8 cellular contexts compared by ENCODE assay signal in genomic region chr1:179955731-179956130, GRCh38. TPM values are rescaled to one million over a fixed set of nuclear protein-coding genes. Genes with fewer than 3 reads are reported as not detected.
DNase-seq lines count a peak whose midpoint lies in the region; ATAC-seq and TF ChIP-seq lines count a peak whose summit lies in the region.

No MANE protein-coding gene starts in this region.

- H3K27me3 ChIP-seq in kidney epithelial cell (ENCODE audit: control insufficient read depth, insufficient read depth, low read length) = no peaks in the 10 kb centered on the region

- H3K4me3 Mint-ChIP-seq in activated naive CD4-positive, alpha-beta T cell treated with anti-CD3 and anti-CD28 coated beads for 36 hours = peak overlapping the region; percentile 85
- H3K4me3 Mint-ChIP-seq in activated CD8-positive, alpha-beta T cell treated with anti-CD3 and anti-CD28 coated beads, Interleukin-2, amount 10 ng/mL, durations not matched to agents 7 days and 5 days = peak overlapping the region; percentile 79
- peak overlapping the region; percentile 90 for H3K4me3 Mint-ChIP-seq in type B pancreatic cell

- no peak for DNase-seq in activated naive CD4-positive, alpha-beta T cell treated with anti-CD3 and anti-CD28 coated beads for 36 hours
- no peak for DNase-seq in activated naive CD4-positive, alpha-beta T cell treated with Interleukin-2 at 50 U/mL for 16 hours
- no peak for DNase-seq in activated CD8-positive, alpha-beta T cell treated with anti-CD3 and anti-CD28 coated beads, Interleukin-2, amount 10 ng/mL, durations not matched to agents 7 days and 5 days
- DNase-seq in kidney epithelial cell (ENCODE audit: low read depth) (no peak), type B pancreatic cell (ENCODE audit: extremely low spot score, unreplicated experiment) (no peak), C1 segment of cervical spinal cord (lab: John Stamatoyannopoulos, UW) (no peak), SK-N-DZ (ENCODE audit: low spot score) (no peak)

- no peaks in the 10 kb centered on the region for H3K9me3 Mint-ChIP-seq in activated naive CD4-positive, alpha-beta T cell treated with anti-CD3 and anti-CD28 coated beads for 36 hours
- no peaks in the 10 kb centered on the region for H3K9me3 Mint-ChIP-seq in activated CD8-positive, alpha-beta T cell treated with anti-CD3 and anti-CD28 coated beads, Interleukin-2, amount 10 ng/mL, durations not matched to agents 7 days and 5 days (ENCODE audit: insufficient read depth)
- no peaks in the 10 kb centered on the region for H3K9me3 Mint-ChIP-seq in type B pancreatic cell

- no peak for ATAC-seq in activated CD8-positive, alpha-beta T cell treated with anti-CD3 and anti-CD28 coated beads, Interleukin-2, amount 10 ng/mL, durations not matched to agents 7 days and 5 days
- no peak for ATAC-seq in HG03439 (IDR thresholded peaks at IDR 0.05; ENCODE audit: unreplicated experiment)

- H3K4me1 Mint-ChIP-seq in activated naive CD4-positive, alpha-beta T cell treated with anti-CD3 and anti-CD28 coated beads for 36 hours (ENCODE audit: low read depth) = peaks cover 47% of the 10 kb centered on the region
- H3K4me1 Mint-ChIP-seq in activated CD8-positive, alpha-beta T cell treated with anti-CD3 and anti-CD28 coated beads, Interleukin-2, amount 10 ng/mL, durations not matched to agents 7 days and 5 days (ENCODE audit: low read depth) = peaks cover 54% of the 10 kb centered on the region
- peaks cover 6% of the 10 kb centered on the region for H3K4me1 Mint-ChIP-seq in type B pancreatic cell (ENCODE audit: unreplicated experiment)

- intact Hi-C loops in activated naive CD4-positive, alpha-beta T cell treated with anti-CD3 and anti-CD28 coated beads for 36 hours (cut with micrococcal nuclease) = loop anchor here (2.0 to 10.0 kb wide), 3 partner anchors 251 to 811 kb away; no protein-coding TSS in a partner anchor

- no peak overlapping the region for H3K27ac Mint-ChIP-seq in activated naive CD4-positive, alpha-beta T cell treated with anti-CD3 and anti-CD28 coated beads for 36 hours
- H3K27ac Mint-ChIP-seq in activated CD8-positive, alpha-beta T cell treated with anti-CD3 and anti-CD28 coated beads, Interleukin-2, amount 10 ng/mL, durations not matched to agents 7 days and 5 days = peak overlapping the region; percentile 87
- peak overlapping the region; percentile 90 for H3K27ac Mint-ChIP-seq in type B pancreatic cell

- TF ChIP-seq CTCF in kidney epithelial cell (IDR thresholded peaks at IDR 0.05; ENCODE audit: insufficient read depth, low read length, poor library complexity, severe bottlenecking) = no peak
- no peak for TF ChIP-seq CTCF in type B pancreatic cell (conservative IDR thresholded peaks at IDR 0.05)

- POLR2A ChIA-PET in activated CD8-positive, alpha-beta T cell treated with anti-CD3 and anti-CD28 coated beads, Interleukin-2, amount 10 ng/mL, durations not matched to agents 7 days and 5 days (lab: Charles Lee) = interaction anchor here (4.4 kb wide), 1 partner anchor 74 kb away, joined by 61 read pairs; the partner anchor contains the start of gene TOR1AIP1

- H3K36me3 Mint-ChIP-seq in activated naive CD4-positive, alpha-beta T cell treated with anti-CD3 and anti-CD28 coated beads for 36 hours (ENCODE audit: low read depth) = peaks cover 2% of the 10 kb centered on the region
- peaks cover 5% of the 10 kb centered on the region for H3K36me3 Mint-ChIP-seq in activated CD8-positive, alpha-beta T cell treated with anti-CD3 and anti-CD28 coated beads, Interleukin-2, amount 10 ng/mL, durations not matched to agents 7 days and 5 days (ENCODE audit: low read depth)
- no peaks in the 10 kb centered on the region for H3K36me3 Mint-ChIP-seq in type B pancreatic cell

- no peaks in the 10 kb centered on the region for H3K36me3 ChIP-seq in kidney epithelial cell (ENCODE audit: control insufficient read depth, insufficient read depth, low read length)

- no peaks in the 10 kb centered on the region for H3K27me3 Mint-ChIP-seq in activated naive CD4-positive, alpha-beta T cell treated with anti-CD3 and anti-CD28 coated beads for 36 hours (ENCODE audit: low read depth)
- H3K27me3 Mint-ChIP-seq in activated CD8-positive, alpha-beta T cell treated with anti-CD3 and anti-CD28 coated beads, Interleukin-2, amount 10 ng/mL, durations not matched to agents 7 days and 5 days (ENCODE audit: low read depth) = no peaks in the 10 kb centered on the region
- H3K27me3 Mint-ChIP-seq in type B pancreatic cell = no peaks in the 10 kb centered on the region

- H3K4me3 ChIP-seq in kidney epithelial cell (ENCODE audit: low read depth, low read length) = peak overlapping the region; percentile 100

- CTCF ChIA-PET in activated naive CD4-positive, alpha-beta T cell treated with anti-CD3 and anti-CD28 coated beads for 36 hours (lab: Charles Lee) = interaction anchor here (0.6 to 1.2 kb wide), 3 partner anchors 74 to 479 kb away, joined by 3 to 5 read pairs (median 4); partner anchors contain the start of gene TOR1AIP1
- CTCF ChIA-PET in activated CD8-positive, alpha-beta T cell treated with anti-CD3 and anti-CD28 coated beads, Interleukin-2, amount 10 ng/mL, durations not matched to agents 7 days and 5 days (lab: Charles Lee) = interaction anchor here (1.1 to 1.7 kb wide), 2 partner anchors 65 to 146 kb away, joined by 3 to 4 read pairs; no protein-coding TSS in a partner anchor

RNA-seq across cellular contexts. Expression of gene CEP350, which starts 1.1 kb away (rescaled TPM):
- 10 to 100 TPM; 30.3 to 36.0 TPM for total RNA-seq in activated naive CD4-positive, alpha-beta T cell treated with anti-CD3 and anti-CD28 coated beads for 36 hours
- total RNA-seq in activated CD8-positive, alpha-beta T cell treated with anti-CD3 and anti-CD28 coated beads, Interleukin-2, amount 10 ng/mL, durations not matched to agents 7 days and 5 days = 10 to 100 TPM; 59.3 to 65.1 TPM
- total RNA-seq in kidney epithelial cell (24.9 and 27.2 TPM in 2 replicates), type B pancreatic cell (ENCODE audit: low replicate concordance) (41.3 and 41.5 TPM in 2 replicates)
- 18.3 and 23.6 TPM in 2 replicates for polyA plus RNA-seq in SK-N-DZ (2014; cell fraction: cytosol; rRNA removed)
- polyA plus RNA-seq in SK-N-DZ (2014; cell fraction: nucleus; rRNA removed) = 16.1 and 16.9 TPM in 2 replicates
